ENCODE assay signal across 15 cellular contexts in genomic region chr5:59840200-59840601, GRCh38. TPM values are rescaled to one million over a fixed set of nuclear protein-coding genes. Genes with fewer than 3 reads are reported as not detected.
A peak's percentile ranks its signal among the peaks of the same experiment; 100 is the strongest.
DNase-seq lines count a peak whose midpoint lies in the region; ATAC-seq and TF ChIP-seq lines count a peak whose summit lies in the region.
"Had no signal": no experiment of that assay in that cellular context is flagged by ENCODE, and none has a peak within 500 bp of the region (broad histone marks: within the 10 kb centered on the region; RNA-seq: fewer than 3 reads in every experiment).

No MANE protein-coding gene starts in this region.

- H3K27ac ChIP-seq in GM23248 = no peak overlapping the region
- H3K27ac ChIP-seq in PC-9 = no peak overlapping the region
- no peak overlapping the region for H3K27ac ChIP-seq in spleen
- H3K27ac ChIP-seq: HL-60 had no signal

- no peaks in the 10 kb centered on the region for H4K20me1 ChIP-seq in GM23248 (ENCODE audit: insufficient read depth)
- no peaks in the 10 kb centered on the region for H4K20me1 ChIP-seq in PC-9 (ENCODE audit: insufficient read depth)

- H3K9me2 ChIP-seq in GM23248 (ENCODE audit: insufficient read depth) = no peaks in the 10 kb centered on the region
- no peaks in the 10 kb centered on the region for H3K9me2 ChIP-seq in PC-9 (ENCODE audit: insufficient read depth)

- H3K36me3 ChIP-seq in GM23248 (ENCODE audit: low read depth) (no peaks in the 10 kb centered on the region), PC-9 (ENCODE audit: low read depth) (no peaks in the 10 kb centered on the region), spleen (no peaks in the 10 kb centered on the region)

- H2AFZ ChIP-seq in GM23248 (no peak overlapping the region), PC-9 (no peak overlapping the region)

- H3K4me3 ChIP-seq in GM23248 (no peak overlapping the region), PC-9 (no peak overlapping the region), epithelial cell of esophagus (ENCODE audit: low read length) (no peak overlapping the region), spleen (no peak overlapping the region)

- 47 to 54% methylated on average over 3 of the region's 3 CpGs for WGBS in GM23248 (ENCODE audit: low coverage in 1 of 2, low lambda C conversion rate in 2 of 2, missing lambda C conversion rate in 2 of 2), 2 experiments
- 66 to 83% (median 70%) methylated on average over 3 of the region's 3 CpGs for WGBS in spleen, 5 donors

- H3K79me2 ChIP-seq in GM23248 (ENCODE audit: insufficient read depth) (no peaks in the 10 kb centered on the region), PC-9 (ENCODE audit: low read depth) (no peaks in the 10 kb centered on the region)

- H3K4me2 ChIP-seq in GM23248 (ENCODE audit: unreplicated experiment) = no peak overlapping the region
- H3K4me2 ChIP-seq in PC-9 = no peak overlapping the region

- POLR2A ChIA-PET in PC-9 (lab: Charles Lee; ENCODE audit: unreplicated experiment) = no interaction called here

- no peak for TF ChIP-seq POLR2A in spleen (IDR thresholded peaks at IDR 0.05)

- H3K27me3 ChIP-seq in GM23248 (replicated peaks; ENCODE audit: insufficient read depth) (peaks cover 64% of the 10 kb centered on the region), PC-9 (ENCODE audit: insufficient read depth, low read depth) (no peaks in the 10 kb centered on the region), spleen (replicated peaks in 1 of 7) (no peaks in the 10 kb centered on the region)

- in situ Hi-C loops in GM23248 (cut with MboI) = no loop called here
- in situ Hi-C loops in ACHN (cut with HindIII; ENCODE audit: low pct_ligation_motif_present, low pct_unique_long_range_greater_than_20kb, low sequenced_read_pairs) = no loop called here

- intact Hi-C loops in PC-9 (cut with micrococcal nuclease; ENCODE audit: unreplicated experiment) = no loop called here
- intact Hi-C loops in spleen (cut with DNase I; ENCODE audit: low total_unique reads) = no loop called here
- intact Hi-C loops in sciatic nerve (cut with DNase I) = no loop called here

- no peak for TF ChIP-seq CTCF in PC-9 (conservative IDR thresholded peaks at IDR 0.05)
- TF ChIP-seq CTCF in epithelial cell of esophagus (IDR thresholded peaks at IDR 0.05; ENCODE audit: insufficient read depth, low read depth, low read length, missing control alignments) = no peak
- TF ChIP-seq CTCF in spleen (IDR thresholded peaks at IDR 0.05 in 8 of 11, conservative IDR thresholded peaks at IDR 0.05 in 3 of 11) = no peak

- no peak for ATAC-seq in sciatic nerve
- ATAC-seq: left lobe of liver had no signal

- H3K9me3 ChIP-seq in GM23248 (ENCODE audit: low read depth) = no peaks in the 10 kb centered on the region
- no peaks in the 10 kb centered on the region for H3K9me3 ChIP-seq in PC-9 (ENCODE audit: insufficient read depth, low read depth)
- no peaks in the 10 kb centered on the region for H3K9me3 ChIP-seq in spleen

- H3F3A ChIP-seq in GM23248 (ENCODE audit: insufficient read depth) = no peaks in the 10 kb centered on the region
- H3F3A ChIP-seq in PC-9 (ENCODE audit: insufficient read depth, low read depth) = no peaks in the 10 kb centered on the region

- CTCF ChIA-PET in PC-9 (lab: Charles Lee) = no interaction called here

- DNase-seq in GM23248 (peak; percentile 3), PC-9 (peak; percentile 30 to 36), epithelial cell of esophagus (ENCODE audit: low read depth) (peak; percentile 53), non-pigmented ciliary epithelial cell (ENCODE audit: low read depth) (peak; percentile 87), ACHN (no peak), spleen (no peak), sciatic nerve (ENCODE audit: low spot score) (no peak), anterior cingulate cortex (lab: John Stamatoyannopoulos, UW) (no peak)
- DNase-seq: activated CD4-positive, alpha-beta T cell treated with anti-CD3 and anti-CD28 coated beads for 48 hours; CD4-positive, alpha-beta T cell; GOT3; head of caudate nucleus; substantia nigra had no signal

- no peak overlapping the region for H3K9ac ChIP-seq in GM23248

- no peaks in the 10 kb centered on the region for H3K4me1 ChIP-seq in GM23248 (ENCODE audit: insufficient read depth)
- peaks cover 18% of the 10 kb centered on the region for H3K4me1 ChIP-seq in PC-9 (replicated peaks; ENCODE audit: insufficient read depth)
- H3K4me1 ChIP-seq in spleen = no peaks in the 10 kb centered on the region

- no TSS peak for BruUV-seq in PC-9 (replicated peaks; lab: Mats Ljungman, UMichigan)

RNA-seq across cellular contexts. Expression of gene PDE4D, which starts 53.3 kb away (rescaled TPM):
- 9.7 TPM in 2 replicates for total RNA-seq in GM23248 (2014; rRNA removed; shearing (Covaris generic))
- polyA plus RNA-seq in GM23248 (2016; fragmentation: Nextera tagmentation; extraction: Ambion mirVana) (4.1 and 4.3 TPM in 2 replicates), spleen (1 to 10 TPM in 2 of 3 donors, under 1 TPM in 1; 0.88 to 1.8 (median 1.4) TPM)
- total RNA-seq in PC-9 (2021) (9.0 and 9.8 TPM in 2 replicates), spleen (10 to 100 TPM; 13.0 to 51.8 (median 26.1) TPM), sciatic nerve (55.9 TPM)

Comparison
In these comparisons a context has a peak if more than half of its experiments do, and no peak if none do; other contexts are left out.
1. DNase-seq: peak in GM23248 (single experiment), PC-9 (2 of 2), epithelial cell of esophagus (single experiment) and non-pigmented ciliary epithelial cell (single experiment); none in ACHN (single experiment), spleen (single experiment), sciatic nerve (single experiment) and anterior cingulate cortex (0 of 58).